21 cellular contexts compared by ENCODE assay signal in genomic region chr7:108603922-108604684, GRCh38. TPM values are rescaled to one million over a fixed set of nuclear protein-coding genes. Genes with fewer than 3 reads are reported as not detected.
DNase-seq lines count a peak whose midpoint lies in the region; ATAC-seq and TF ChIP-seq lines count a peak whose summit lies in the region.
"Had no signal": no experiment of that assay in that cellular context is flagged by ENCODE, and none has a peak within 500 bp of the region (broad histone marks: within the 10 kb centered on the region; RNA-seq: fewer than 3 reads in every experiment).

No MANE protein-coding gene starts in this region.

- H4K20me1 ChIP-seq in GM23338 (replicated peaks; ENCODE audit: insufficient read depth), result no peaks in the 10 kb centered on the region

- no peaks in the 10 kb centered on the region for H3F3A ChIP-seq in GM23338 (replicated peaks; ENCODE audit: low read depth)

- H3K4me3 ChIP-seq in GM23338, result no peak overlapping the region
- H3K4me3 ChIP-seq in gastrocnemius medialis, result no peak overlapping the region
- H3K4me3 ChIP-seq: colonic mucosa had no signal

- DNase-seq in COLO668 (lab: John Stamatoyannopoulos, UW; ENCODE audit: unreplicated experiment), result peak; percentile 43
- DNase-seq in GM23338 (ENCODE audit: low spot score), result no peak
- peak; percentile 86 for DNase-seq in NCI-H526 treated with DMSO at 0.1 percent for 48 hours (lab: John Stamatoyannopoulos, UW)
- peak; percentile 53 to 55 for DNase-seq in erythroblast (lab: John Stamatoyannopoulos, UW)
- DNase-seq in globus pallidus (ENCODE audit: low spot score), result no peak
- no peak for DNase-seq in activated CD4-positive, CD25-positive, alpha-beta regulatory T cell treated with anti-CD3 and anti-CD28 coated beads, Interleukin-2, amount 50 U/mL, for 72 hours
- no peak for DNase-seq in gastrocnemius medialis
- DNase-seq: activated CD4-positive, alpha-beta T cell treated with anti-CD3 and anti-CD28 coated beads, Interleukin-2, amount 10 ng/mL, durations not matched to agents 24 days and 14 days; activated CD8-positive, alpha-beta memory T cell treated with anti-CD3 and anti-CD28 coated beads, Interleukin-2, amount 50 U/mL, for 4 hours; activated effector memory CD4-positive, alpha-beta T cell treated with Interleukin-2 at 50 U/mL for 16 hours; brain microvascular endothelial cell; colonic mucosa; HFFc6; NCI-H1092 treated with DMSO at 0.1 percent for 48 hours; NCI-H226; posterior cingulate gyrus; Right ventricle myocardium superior had no signal

- H3K4me1 Mint-ChIP-seq in GM23338, result peaks cover 16% of the 10 kb centered on the region
- H3K4me1 Mint-ChIP-seq: activated CD4-positive, alpha-beta T cell treated with anti-CD3 and anti-CD28 coated beads, Interleukin-2, amount 10 ng/mL, durations not matched to agents 24 days and 14 days; CD14-positive monocyte had no signal

- no peaks in the 10 kb centered on the region for H3K36me3 ChIP-seq in GM23338 (ENCODE audit: insufficient read depth)
- no peaks in the 10 kb centered on the region for H3K36me3 ChIP-seq in gastrocnemius medialis
- H3K36me3 ChIP-seq: brain microvascular endothelial cell, colonic mucosa had no signal

- H3K9me3 ChIP-seq in gastrocnemius medialis, result no peaks in the 10 kb centered on the region
- H3K9me3 ChIP-seq: colonic mucosa had no signal

- no peaks in the 10 kb centered on the region for H3K9me2 ChIP-seq in GM23338 (ENCODE audit: insufficient read depth)

- H3K4me1 ChIP-seq in GM23338 (ENCODE audit: insufficient read depth) (peaks cover 9% of the 10 kb centered on the region), gastrocnemius medialis (no peaks in the 10 kb centered on the region)
- H3K4me1 ChIP-seq: colonic mucosa had no signal

- H2AFZ ChIP-seq in GM23338, result peak overlapping the region; percentile 29; the same call in 1 of the 2 replicates

- H3K4me3 Mint-ChIP-seq in GM23338, result no peak overlapping the region
- H3K4me3 Mint-ChIP-seq: activated CD4-positive, alpha-beta T cell treated with anti-CD3 and anti-CD28 coated beads, Interleukin-2, amount 10 ng/mL, durations not matched to agents 24 days and 14 days; CD14-positive monocyte; HFFc6; mesothelial cell of epicardium; natural killer cell treated with Interleukin-12 subunit alpha and Interleukin-12 subunit beta and Interleukin-15 and Interleukin-18, amount 100 ng/mL, for 72 hours; stimulated activated effector memory CD8-positive, alpha-beta T cell treated with anti-CD3 and anti-CD28 coated beads, Interleukin-12 subunit alpha, Interleukin-12 subunit beta, amount 100 ng/mL, for 72 hours had no signal

- no peak overlapping the region for H3K4me2 ChIP-seq in GM23338

- H3K27me3 Mint-ChIP-seq in GM23338 (ENCODE audit: insufficient read depth, low read depth, poor library complexity), result no peaks in the 10 kb centered on the region

- no peaks in the 10 kb centered on the region for H3K36me3 Mint-ChIP-seq in GM23338 (ENCODE audit: low read depth)
- H3K36me3 Mint-ChIP-seq: CD14-positive monocyte; mesothelial cell of epicardium; natural killer cell treated with Interleukin-12 subunit alpha and Interleukin-12 subunit beta and Interleukin-15 and Interleukin-18, amount 100 ng/mL, for 72 hours; stimulated activated effector memory CD8-positive, alpha-beta T cell treated with anti-CD3 and anti-CD28 coated beads, Interleukin-12 subunit alpha, Interleukin-12 subunit beta, amount 100 ng/mL, for 72 hours had no signal

- TF ChIP-seq POLR2A in erythroblast (IDR thresholded peaks at IDR 0.05; ENCODE audit: low read length) (no peak), gastrocnemius medialis (IDR thresholded peaks at IDR 0.05) (no peak)

- no peak overlapping the region; the same call in 1 of the 2 replicates for H3K27ac Mint-ChIP-seq in GM23338
- H3K27ac Mint-ChIP-seq: activated CD4-positive, alpha-beta T cell treated with anti-CD3 and anti-CD28 coated beads, Interleukin-2, amount 10 ng/mL, durations not matched to agents 24 days and 14 days; CD14-positive monocyte; HFFc6; mesothelial cell of epicardium; stimulated activated effector memory CD8-positive, alpha-beta T cell treated with anti-CD3 and anti-CD28 coated beads, Interleukin-12 subunit alpha, Interleukin-12 subunit beta, amount 100 ng/mL, for 72 hours had no signal

- intact Hi-C loops in gastrocnemius medialis (cut with DNase I; ENCODE audit: low total_unique reads), result no loop called here

- H3K9me3 Mint-ChIP-seq in GM23338, result no peaks in the 10 kb centered on the region
- H3K9me3 Mint-ChIP-seq: activated CD4-positive, alpha-beta T cell treated with anti-CD3 and anti-CD28 coated beads, Interleukin-2, amount 10 ng/mL, durations not matched to agents 24 days and 14 days; CD14-positive monocyte; HFFc6; mesothelial cell of epicardium; natural killer cell treated with Interleukin-12 subunit alpha and Interleukin-12 subunit beta and Interleukin-15 and Interleukin-18, amount 100 ng/mL, for 72 hours; stimulated activated effector memory CD8-positive, alpha-beta T cell treated with anti-CD3 and anti-CD28 coated beads, Interleukin-12 subunit alpha, Interleukin-12 subunit beta, amount 100 ng/mL, for 72 hours had no signal

- H3K27ac ChIP-seq in GM23338 (ENCODE audit: low read depth) (no peak overlapping the region), gastrocnemius medialis (no peak overlapping the region)
- H3K27ac ChIP-seq: brain microvascular endothelial cell, colonic mucosa had no signal

- TF ChIP-seq CTCF in GM23338 (conservative IDR thresholded peaks at IDR 0.05; ENCODE audit: low read depth in 2 of 2) (no peak), gastrocnemius medialis (IDR thresholded peaks at IDR 0.05 in 4 of 5, conservative IDR thresholded peaks at IDR 0.05 in 1 of 5) (no peak)

- no peaks in the 10 kb centered on the region for H3K27me3 ChIP-seq in GM23338 (ENCODE audit: insufficient read depth)
- no peaks in the 10 kb centered on the region for H3K27me3 ChIP-seq in gastrocnemius medialis
- H3K27me3 ChIP-seq: colonic mucosa had no signal

- in situ Hi-C loops in gastrocnemius medialis (cut with MboI; ENCODE audit: low sequenced_read_pairs in 4 of 4), result no loop called here

- H3K79me2 ChIP-seq in GM23338 (replicated peaks; ENCODE audit: insufficient read depth), result no peaks in the 10 kb centered on the region

- ATAC-seq in GM23338, result no peak
- no peak for ATAC-seq in gastrocnemius medialis
- ATAC-seq: natural killer cell treated with Interleukin-12 subunit alpha and Interleukin-12 subunit beta and Interleukin-15 and Interleukin-18, amount 100 ng/mL, for 72 hours; stimulated activated effector memory CD8-positive, alpha-beta T cell treated with anti-CD3 and anti-CD28 coated beads, Interleukin-12 subunit alpha, Interleukin-12 subunit beta, amount 100 ng/mL, for 72 hours had no signal

TF ChIP-seq in GM23338, 12 proteins besides CTCF, POLR2A, EP300 and RAD21 (continues in another document):
- no peak for TF ChIP-seq CREB1 (CRISPR knock-in tag; IDR thresholded peaks at IDR 0.05; ENCODE audit: low read depth)

RNA-seq across cellular contexts. Expression of gene DNAJB9, which starts 34.4 kb away (rescaled TPM):
- 14.4 and 16.0 TPM in 2 replicates for total RNA-seq in GM23338 (2014; rRNA removed; shearing (Covaris generic))
- 7.3 and 8.4 TPM in 2 replicates for polyA plus RNA-seq in GM23338 (2016; fragmentation: Nextera tagmentation; extraction: Ambion mirVana)
- total RNA-seq in gastrocnemius medialis, result 10 to 100 TPM; 24.2 to 96.6 (median 67.8) TPM

RNA-seq across cellular contexts. Expression of gene THAP5, which starts 34.6 kb away (rescaled TPM):
- total RNA-seq in GM23338 (2014; rRNA removed; shearing (Covaris generic)), result 32.3 and 36.0 TPM in 2 replicates
- polyA plus RNA-seq in GM23338 (2016; fragmentation: Nextera tagmentation; extraction: Ambion mirVana), result 15.2 and 18.2 TPM in 2 replicates
- total RNA-seq in gastrocnemius medialis, result 10 to 100 TPM; 22.5 to 36.0 (median 25.6) TPM

Comparison
In these comparisons a context has a peak if more than half of its experiments do, and no peak if none do; other contexts are left out.
1. DNase-seq: peak in COLO668 (single experiment), NCI-H526 treated with DMSO at 0.1 percent for 48 hours (single experiment) and erythroblast (2 of 2); none in GM23338 (single experiment), globus pallidus (single experiment), activated CD4-positive, CD25-positive, alpha-beta regulatory T cell treated with anti-CD3 and anti-CD28 coated beads, Interleukin-2, amount 50 U/mL, for 72 hours (single experiment) and gastrocnemius medialis (0 of 2).